Comparison of ENCODE assay signal across 23 cellular contexts in genomic region chr4:2343476-2343875, GRCh38.
DNase-seq lines count a peak whose midpoint lies in the region; FAIRE-seq and TF ChIP-seq lines count a peak whose summit lies in the region.
"Had no signal": no experiment of that assay in that cellular context is flagged by ENCODE, and none has a peak within 500 bp of the region (broad histone marks: within the 10 kb centered on the region; RNA-seq: fewer than 3 reads in every experiment).

No MANE protein-coding gene starts in this region.

- no peak overlapping the region for H4K5ac ChIP-seq in H1 (ENCODE audit: insufficient read length, low read depth, low read length)

- no peak overlapping the region for H3K4me2 ChIP-seq in H1 (ENCODE audit: insufficient read depth in 1 of 2, low read depth in 2 of 2, low read length in 2 of 2)
- H3K4me2 ChIP-seq: BLaER1 treated with 17β-estradiol and CSF1 and Interleukin-3, amounts not matched to agents 10 nM and 100 nM had no signal

- H3K27me3 Mint-ChIP-seq in activated CD4-positive, alpha-beta memory T cell treated with anti-CD3 and anti-CD28 coated beads, Interleukin-2, amount 10 ng/mL, durations not matched to agents 7 days and 5 days, result no peaks in the 10 kb centered on the region
- no peaks in the 10 kb centered on the region for H3K27me3 Mint-ChIP-seq in activated CD4-positive, alpha-beta memory T cell treated with anti-CD3 and anti-CD28 coated beads for 36 hours

- H3K4me1 ChIP-seq in H1 (replicated peaks in 1 of 4; ENCODE audit: control insufficient read depth in 3 of 4, insufficient read depth in 4 of 4, low read length in 3 of 4) (peaks cover 0 to 15% (median 5%) of the 10 kb centered on the region in 4 experiments; a peak in 6 of 7 replicates), colonic mucosa (no peaks in the 10 kb centered on the region)
- H3K4me1 ChIP-seq: body of pancreas, foreskin keratinocyte, HAP-1, heart right ventricle had no signal

- peaks cover 16% of the 10 kb centered on the region for H3K36me3 Mint-ChIP-seq in activated CD4-positive, alpha-beta memory T cell treated with anti-CD3 and anti-CD28 coated beads, Interleukin-2, amount 10 ng/mL, durations not matched to agents 7 days and 5 days (ENCODE audit: low read depth)
- peaks cover 9% of the 10 kb centered on the region for H3K36me3 Mint-ChIP-seq in activated CD4-positive, alpha-beta memory T cell treated with anti-CD3 and anti-CD28 coated beads for 36 hours
- H3K36me3 Mint-ChIP-seq: mesothelial cell of epicardium had no signal

- peaks cover 5% of the 10 kb centered on the region for H3K9me3 Mint-ChIP-seq in activated CD4-positive, alpha-beta memory T cell treated with anti-CD3 and anti-CD28 coated beads, Interleukin-2, amount 10 ng/mL, durations not matched to agents 7 days and 5 days
- no peaks in the 10 kb centered on the region for H3K9me3 Mint-ChIP-seq in activated CD4-positive, alpha-beta memory T cell treated with anti-CD3 and anti-CD28 coated beads for 36 hours

- no peaks in the 10 kb centered on the region; the same call in 1 of the 2 replicates for H3K79me1 ChIP-seq in H1 (ENCODE audit: low read depth, low read length)

- no peak overlapping the region for H3K27ac ChIP-seq in H1 (ENCODE audit: low read depth, low read length)
- no peak overlapping the region for H3K27ac ChIP-seq in colonic mucosa
- H3K27ac ChIP-seq: BLaER1 treated with 17β-estradiol and CSF1 and Interleukin-3, amounts not matched to agents 10 nM and 100 nM; body of pancreas; foreskin keratinocyte; heart right ventricle; VCaP had no signal

- no peak overlapping the region for H4K8ac ChIP-seq in H1 (ENCODE audit: extremely low read depth, insufficient read depth, low read length)

- no peak overlapping the region for H3K23ac ChIP-seq in H1 (ENCODE audit: insufficient read length)

- H3K27me3 ChIP-seq in H1 (replicated peaks in 1 of 4; ENCODE audit: control insufficient read depth in 3 of 4, extremely low read depth in 1 of 4, insufficient read depth in 3 of 4, low read length in 3 of 4) (no peaks in the 10 kb centered on the region), colonic mucosa (no peaks in the 10 kb centered on the region)
- H3K27me3 ChIP-seq: BLaER1 treated with 17β-estradiol and CSF1 and Interleukin-3, amounts not matched to agents 10 nM and 100 nM; body of pancreas; heart right ventricle; MG63 had no signal

- 0 out of 2 replicates have a peak overlapping the region, but pooled peaks have one; percentile 43 for H2BK12ac ChIP-seq in H1 (ENCODE audit: low read depth, low read length)

- no peak overlapping the region for H2BK15ac ChIP-seq in H1 (ENCODE audit: low read length)

- FAIRE-seq in H1 (lab: Jason Lieb, UNC), result no peak

- no peak for TF ChIP-seq CTCF in H1 (IDR thresholded peaks at IDR 0.05; ENCODE audit: control extremely low read depth in 1 of 3, insufficient read depth in 1 of 3, low read depth in 1 of 3, low read length in 3 of 3)
- no peak for TF ChIP-seq CTCF in colonic mucosa (IDR thresholded peaks at IDR 0.05)

- WGBS in H1 (ENCODE audit: extremely low coverage in 1 of 2, insufficient coverage in 1 of 2, insufficient read length in 1 of 2, insufficient replicate concordance in 2 of 2, low coverage in 1 of 2, low lambda C conversion rate in 2 of 2, missing lambda C conversion rate in 1 of 2), 2 experiments, result 83% methylated on average over 2 of the region's 2 CpGs; no CpG with 5 or more reads in 1 of the 2 experiments

- H3K23me2 ChIP-seq in H1 (ENCODE audit: low read depth, low read length), result no peaks in the 10 kb centered on the region

- no peak overlapping the region for H2BK5ac ChIP-seq in H1 (ENCODE audit: low read depth, low read length)

- no peak overlapping the region for H3K4me3 ChIP-seq in H1 (ENCODE audit: extremely low read depth in 1 of 4, insufficient read depth in 2 of 4, low read depth in 3 of 4, low read length in 4 of 4)
- no peak overlapping the region for H3K4me3 ChIP-seq in colonic mucosa
- H3K4me3 ChIP-seq: BLaER1 treated with 17β-estradiol and CSF1 and Interleukin-3, amounts not matched to agents 10 nM and 100 nM; body of pancreas; HAP-1; heart right ventricle; MG63 had no signal

- TF ChIP-seq EP300 in H1 (IDR thresholded peaks at IDR 0.05; ENCODE audit: borderline replicate concordance in 1 of 2, low read depth in 2 of 2, low read length in 2 of 2), result no peak

- CTCF ChIA-PET in activated CD4-positive, alpha-beta memory T cell treated with anti-CD3 and anti-CD28 coated beads, Interleukin-2, amount 10 ng/mL, durations not matched to agents 7 days and 5 days (lab: Charles Lee), result no interaction called here
- CTCF ChIA-PET in activated CD4-positive, alpha-beta memory T cell treated with anti-CD3 and anti-CD28 coated beads for 36 hours (lab: Charles Lee), result no interaction called here
- CTCF ChIA-PET in H1 (lab: Charles Lee; ENCODE audit: partially characterized antibody), result interaction anchor here (0.8 to 2.4 kb wide), 3 partner anchors 10 to 99 kb away, joined by 3 to 10 read pairs (median 3); no protein-coding TSS in a partner anchor

- no peak overlapping the region for H3K18ac ChIP-seq in H1 (ENCODE audit: extremely low read depth, low read length)

- intact Hi-C loops in activated CD4-positive, alpha-beta memory T cell treated with anti-CD3 and anti-CD28 coated beads for 36 hours (cut with micrococcal nuclease), result no loop called here
- intact Hi-C loops in colonic mucosa (cut with DNase I), result no loop called here

- H3K14ac ChIP-seq in H1 (ENCODE audit: insufficient read length), result no peak overlapping the region

- no peaks in the 10 kb centered on the region for H4K20me1 ChIP-seq in H1 (replicated peaks in 1 of 2; ENCODE audit: control insufficient read depth in 1 of 2, insufficient read depth in 2 of 2, low read length in 2 of 2)

- H3K4me3 Mint-ChIP-seq in activated CD4-positive, alpha-beta memory T cell treated with anti-CD3 and anti-CD28 coated beads, Interleukin-2, amount 10 ng/mL, durations not matched to agents 7 days and 5 days, result no peak overlapping the region
- no peak overlapping the region for H3K4me3 Mint-ChIP-seq in activated CD4-positive, alpha-beta memory T cell treated with anti-CD3 and anti-CD28 coated beads for 36 hours
- H3K4me3 Mint-ChIP-seq: mesothelial cell of epicardium; T-helper 2 cell treated with Interferon-gamma antibody and Interleukin-4, amounts not matched to agents 5 μg/mL and 100 μg/mL, for 36 hours had no signal

- TF ChIP-seq POLR2A in H1 (IDR thresholded peaks at IDR 0.05; ENCODE audit: control extremely low read depth in 1 of 2, low read depth in 2 of 2, low read length in 2 of 2), result no peak

- DNase-seq in activated CD4-positive, alpha-beta memory T cell treated with anti-CD3 and anti-CD28 coated beads, Interleukin-2, amount 10 ng/mL, durations not matched to agents 7 days and 5 days, result peak; percentile 9
- DNase-seq in activated CD4-positive, alpha-beta memory T cell treated with anti-CD3 and anti-CD28 coated beads for 36 hours, result no peak
- DNase-seq in Ammon's horn (ENCODE audit: low spot score), result peak; percentile 1
- DNase-seq in NCI-H524 treated with DMSO at 0.1 percent for 48 hours (lab: John Stamatoyannopoulos, UW), result peak; percentile 15
- no peak for DNase-seq in H1 (ENCODE audit: low read depth in 1 of 2, low spot score in 2 of 2)
- DNase-seq in NCI-H1105 treated with DMSO at 0.1 percent for 48 hours (lab: John Stamatoyannopoulos, UW), result no peak
- no peak for DNase-seq in HUDEP-2 (lab: John Stamatoyannopoulos, UW; ENCODE audit: unreplicated experiment in 76 of 76)
- DNase-seq in colonic mucosa, result no peak
- DNase-seq: body of pancreas; effector memory CD4-positive, alpha-beta T cell; foreskin keratinocyte; heart right ventricle; KBM-7; MG63; NCI-H1417 treated with DMSO at 0.1 percent for 48 hours; NCI-H774; stimulated activated CD4-positive, alpha-beta T cell treated with anti-CD3 and anti-CD28 coated beads, Interleukin-4, amount 100 ng/mL, for 1 hour; stimulated activated naive CD4-positive, alpha-beta T cell treated with Interleukin-2 at 50 U/mL for 16 hours had no signal

- H3K56ac ChIP-seq in H1 (replicated peaks; ENCODE audit: insufficient read length, low read depth, low read length), result no peak overlapping the region

- H3K9me3 ChIP-seq in H1 (ENCODE audit: insufficient read depth in 2 of 2, low read depth in 1 of 2, low read length in 1 of 2), result no peaks in the 10 kb centered on the region
- H3K9me3 ChIP-seq in colonic mucosa, result no peaks in the 10 kb centered on the region
- H3K9me3 ChIP-seq: body of pancreas, HAP-1 had no signal

- 0 out of 2 replicates have a peak overlapping the region, but pooled peaks have one; percentile 31 for H2AK5ac ChIP-seq in H1 (ENCODE audit: low read depth, low read length)

- H3K36me3 ChIP-seq in H1 (ENCODE audit: control insufficient read depth in 2 of 4, insufficient read depth in 4 of 4, low read length in 3 of 4), result no peaks in the 10 kb centered on the region
- H3K36me3 ChIP-seq in colonic mucosa, result no peaks in the 10 kb centered on the region
- H3K36me3 ChIP-seq: BLaER1 treated with 17β-estradiol and CSF1 and Interleukin-3, amounts not matched to agents 10 nM and 100 nM; HAP-1; heart right ventricle; MG63 had no signal

- H3K79me2 ChIP-seq in H1 (ENCODE audit: control insufficient read depth in 1 of 2, insufficient read depth in 2 of 2, low read length in 2 of 2), result no peaks in the 10 kb centered on the region

- H4K91ac ChIP-seq in H1 (replicated peaks; ENCODE audit: insufficient read length, low read length), result no peak overlapping the region

- H2BK120ac ChIP-seq in H1 (replicated peaks; ENCODE audit: low read depth, low read length), result no peak overlapping the region

- TF ChIP-seq RAD21 in H1 (IDR thresholded peaks at IDR 0.05 in 1 of 2, conservative IDR thresholded peaks at IDR 0.05 in 1 of 2; ENCODE audit: low read depth in 2 of 2, low read length in 2 of 2), result no peak

- H2AFZ ChIP-seq in H1 (ENCODE audit: low read length), result no peak overlapping the region

- H3K4ac ChIP-seq in H1 (replicated peaks; ENCODE audit: insufficient read length, low read depth, low read length), result no peak overlapping the region

- peaks cover 5% of the 10 kb centered on the region for H3K4me1 Mint-ChIP-seq in activated CD4-positive, alpha-beta memory T cell treated with anti-CD3 and anti-CD28 coated beads, Interleukin-2, amount 10 ng/mL, durations not matched to agents 7 days and 5 days
- peaks cover 7% of the 10 kb centered on the region for H3K4me1 Mint-ChIP-seq in activated CD4-positive, alpha-beta memory T cell treated with anti-CD3 and anti-CD28 coated beads for 36 hours (ENCODE audit: low read depth)
- H3K4me1 Mint-ChIP-seq: mesothelial cell of epicardium had no signal

- POLR2A ChIA-PET in activated CD4-positive, alpha-beta memory T cell treated with anti-CD3 and anti-CD28 coated beads, Interleukin-2, amount 10 ng/mL, durations not matched to agents 7 days and 5 days (lab: Charles Lee), result no interaction called here
- POLR2A ChIA-PET in activated CD4-positive, alpha-beta memory T cell treated with anti-CD3 and anti-CD28 coated beads for 36 hours (lab: Charles Lee), result no interaction called here
- POLR2A ChIA-PET in H1 (lab: Charles Lee; ENCODE audit: partially characterized antibody), result no interaction called here

- H3K27ac Mint-ChIP-seq in activated CD4-positive, alpha-beta memory T cell treated with anti-CD3 and anti-CD28 coated beads, Interleukin-2, amount 10 ng/mL, durations not matched to agents 7 days and 5 days, result no peak overlapping the region
- no peak overlapping the region for H3K27ac Mint-ChIP-seq in activated CD4-positive, alpha-beta memory T cell treated with anti-CD3 and anti-CD28 coated beads for 36 hours
- H3K27ac Mint-ChIP-seq: mesothelial cell of epicardium; T-helper 2 cell treated with Interferon-gamma antibody and Interleukin-4, amounts not matched to agents 5 μg/mL and 100 μg/mL, for 36 hours had no signal

- no peak overlapping the region for H2BK20ac ChIP-seq in H1 (ENCODE audit: low read length)

- H3K9ac ChIP-seq in H1 (replicated peaks in 1 of 4; ENCODE audit: extremely low read depth in 1 of 4, low read depth in 3 of 4, low read length in 3 of 4) (no peak overlapping the region), colonic mucosa (ENCODE audit: low read depth in 2 of 2, low read length in 2 of 2) (no peak overlapping the region)
- H3K9ac ChIP-seq: BLaER1 treated with 17β-estradiol and CSF1 and Interleukin-3, amounts not matched to agents 10 nM and 100 nM had no signal

Comparison
In these comparisons a context has a peak if more than half of its experiments do, and no peak if none do; other contexts are left out.
1. DNase-seq: peak in activated CD4-positive, alpha-beta memory T cell treated with anti-CD3 and anti-CD28 coated beads, Interleukin-2, amount 10 ng/mL, durations not matched to agents 7 days and 5 days (single experiment), Ammon's horn (single experiment) and NCI-H524 treated with DMSO at 0.1 percent for 48 hours (single experiment); none in activated CD4-positive, alpha-beta memory T cell treated with anti-CD3 and anti-CD28 coated beads for 36 hours (single experiment), H1 (0 of 2), NCI-H1105 treated with DMSO at 0.1 percent for 48 hours (single experiment), HUDEP-2 (0 of 76) and colonic mucosa (single experiment).